In the genomic region with DNA sequence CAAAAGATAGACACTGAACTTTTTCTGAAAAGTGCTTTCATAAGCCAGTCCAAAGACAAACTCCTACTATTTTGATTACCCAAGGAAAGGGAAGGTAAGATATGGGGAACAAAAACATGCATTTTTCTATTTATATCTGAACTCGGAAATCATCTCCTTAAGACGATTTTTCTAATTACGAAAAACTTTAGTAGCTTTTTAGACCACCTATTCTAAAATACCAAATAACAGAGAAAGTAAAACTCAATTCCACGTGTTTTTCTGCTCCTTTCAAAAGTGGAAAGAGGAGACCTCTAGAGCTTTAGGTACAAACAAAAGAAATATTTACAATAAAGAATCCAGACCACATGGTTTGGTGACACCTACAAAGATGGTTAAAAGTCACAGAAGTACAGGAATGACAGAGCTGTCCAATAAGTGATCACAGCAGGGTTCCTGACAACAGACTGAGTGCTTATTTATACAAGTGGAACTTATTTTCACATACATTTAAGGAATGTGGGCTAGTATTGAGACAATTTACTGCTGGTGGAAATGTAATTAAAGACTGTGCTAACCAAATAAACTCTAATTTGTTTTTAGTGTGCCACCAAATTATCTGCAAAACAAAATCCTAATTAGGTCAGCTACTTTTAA, we compare ENCODE assay signal across 7 cellular contexts. TPM values are rescaled to one million over a fixed set of nuclear protein-coding genes. Genes with fewer than 3 reads are reported as not detected.
A peak's percentile ranks its signal among the peaks of the same experiment; 100 is the strongest.
DNase-seq lines count a peak whose midpoint lies in the region; ATAC-seq, FAIRE-seq and TF ChIP-seq lines count a peak whose summit lies in the region.

No MANE protein-coding gene starts in this region.

- in situ Hi-C loops in HepG2 (cut with HindIII; ENCODE audit: extremely low pct_ligation_motif_present, low pct_unique_long_range_greater_than_20kb): no loop called here

- peaks cover 50% of the 10 kb centered on the region for H3K79me2 ChIP-seq in HepG2 (ENCODE audit: insufficient read depth, low read length)

- H3K27ac ChIP-seq in HUES6 (ENCODE audit: low read depth, low read length) (no peak overlapping the region; the same call in 1 of the 2 replicates), body of pancreas (peak overlapping the region; percentile 39 to 98 (median 96)), HepG2 (ENCODE audit: extremely low read length, insufficient read depth, low read length) (no peak overlapping the region), testis (peak overlapping the region; percentile 95 to 97)

- TF ChIP-seq EP300 in HepG2 (IDR thresholded peaks at IDR 0.05; ENCODE audit: low read depth in 2 of 2, low read length in 2 of 2): no peak
- no peak for TF ChIP-seq EP300 in HepG2 (CRISPR knock-in tag; IDR thresholded peaks at IDR 0.05; ENCODE audit: borderline replicate concordance)

- no peak for ATAC-seq in body of pancreas
- no peak for ATAC-seq in HepG2
- no peak for ATAC-seq in activated CD4-positive, CD25-positive, alpha-beta regulatory T cell treated with anti-CD3 and anti-CD28 coated beads, Interleukin-2, amount 50 U/mL, for 24 hours

- POLR2A ChIA-PET in HepG2 (lab: Yijun Ruan, JAX): no interaction called here

- WGBS in body of pancreas, 2 donors: 6 to 16% methylated on average over 4 of the region's 4 CpGs
- WGBS in HepG2 (ENCODE audit: low lambda C conversion rate): 40% methylated on average over 4 of the region's 4 CpGs
- 10 to 17% methylated on average over 4 of the region's 4 CpGs for WGBS in testis, 2 donors

- TF ChIP-seq CTCF in body of pancreas (IDR thresholded peaks at IDR 0.05) (no peak), HepG2 (CRISPR knock-in tag; IDR thresholded peaks at IDR 0.05) (no peak), testis (IDR thresholded peaks at IDR 0.05) (no peak)

- peak overlapping the region; percentile 96 for H3K4me2 ChIP-seq in HepG2 (ENCODE audit: low read depth, low read length)

- intact Hi-C loops in body of pancreas (cut with DNase I): no loop called here
- intact Hi-C loops in HepG2 (cut with micrococcal nuclease; ENCODE audit: unreplicated experiment): loop anchor here (5.0 kb wide), 1 partner anchor 36 kb away; no protein-coding TSS in a partner anchor
- intact Hi-C loops in testis (cut with DNase I; ENCODE audit: low total_unique reads): no loop called here

- H3K36me3 ChIP-seq in HUES6 (ENCODE audit: control insufficient read depth, insufficient read depth, low read length): peaks cover 10% of the 10 kb centered on the region; the same call in 1 of the 2 replicates
- H3K36me3 ChIP-seq in body of pancreas (replicated peaks in 1 of 2; ENCODE audit: insufficient read depth in 1 of 2, low read depth in 2 of 2): no peaks in the 10 kb centered on the region
- no peaks in the 10 kb centered on the region for H3K36me3 ChIP-seq in HepG2 (replicated peaks in 1 of 2; ENCODE audit: control insufficient read depth in 1 of 2, insufficient read depth in 2 of 2, low read length in 2 of 2)
- no peaks in the 10 kb centered on the region for H3K36me3 ChIP-seq in testis (ENCODE audit: low read depth, missing control alignments)

- H2AFZ ChIP-seq in HepG2 (ENCODE audit: low read length): no peak overlapping the region

- no peak for FAIRE-seq in HepG2 (lab: Jason Lieb, UNC)

- no peak for TF ChIP-seq RAD21 in HepG2 (CRISPR knock-in tag; IDR thresholded peaks at IDR 0.05)

- H3K9ac ChIP-seq in HUES6 (ENCODE audit: low read length) (peak overlapping the region; percentile 48), HepG2 (ENCODE audit: insufficient read depth, low read depth, low read length) (no peak overlapping the region; the same call in 1 of the 2 replicates)

- CTCF ChIA-PET in HepG2 (lab: Yijun Ruan, JAX; ENCODE audit: low intra/inter-chr PET ratio, low total read pairs): no interaction called here

- H3K4me3 ChIP-seq in HUES6 (ENCODE audit: low read depth, low read length) (peak overlapping the region; percentile 75), body of pancreas (peak overlapping the region; percentile 84 to 90), HepG2 (replicated peaks in 1 of 3; ENCODE audit: insufficient read depth in 1 of 3, low read depth in 2 of 3, low read length in 3 of 3) (peak overlapping the region; percentile 27 to 92 (median 80); a peak in 4 of 6 replicates), testis (peak overlapping the region; percentile 80 to 87)

- peaks cover 32% of the 10 kb centered on the region for H3K4me1 ChIP-seq in HUES6 (ENCODE audit: control insufficient read depth, insufficient read depth, low read length)
- peaks cover 57% of the 10 kb centered on the region for H3K4me1 ChIP-seq in body of pancreas
- peaks cover 64% of the 10 kb centered on the region for H3K4me1 ChIP-seq in HepG2 (ENCODE audit: insufficient read depth, low read length)
- no peaks in the 10 kb centered on the region for H3K4me1 ChIP-seq in testis

- DNase-seq in body of pancreas (no peak), HepG2 (ENCODE audit: low spot score) (no peak), testis (no peak), occipital lobe (lab: John Stamatoyannopoulos, UW) (no peak), C1 segment of cervical spinal cord (lab: John Stamatoyannopoulos, UW) (no peak)

- no peak for TF ChIP-seq POLR2A in body of pancreas (IDR thresholded peaks at IDR 0.05)
- TF ChIP-seq POLR2A in HepG2 (IDR thresholded peaks at IDR 0.05; ENCODE audit: insufficient read depth in 1 of 2, low read depth in 2 of 2, low read length in 2 of 2): no peak
- no peak for TF ChIP-seq POLR2A in testis (IDR thresholded peaks at IDR 0.05)

- H3K27me3 ChIP-seq in HUES6 (ENCODE audit: control insufficient read depth, insufficient read depth, low read length) (peaks cover 8% of the 10 kb centered on the region; the same call in 1 of the 2 replicates), body of pancreas (no peaks in the 10 kb centered on the region), HepG2 (ENCODE audit: control insufficient read depth in 1 of 2, insufficient read depth in 2 of 2, low read length in 2 of 2) (no peaks in the 10 kb centered on the region), testis (no peaks in the 10 kb centered on the region)

- H3K9me3 ChIP-seq in HUES6 (ENCODE audit: control insufficient read depth, insufficient read depth, low read depth, low read length): no peaks in the 10 kb centered on the region
- no peaks in the 10 kb centered on the region for H3K9me3 ChIP-seq in body of pancreas
- H3K9me3 ChIP-seq in HepG2 (ENCODE audit: low read length): no peaks in the 10 kb centered on the region
- H3K9me3 ChIP-seq in testis: no peaks in the 10 kb centered on the region

- BruUV-seq in HepG2 (replicated peaks; lab: Mats Ljungman, UMichigan): no TSS peak

- H4K20me1 ChIP-seq in HepG2 (ENCODE audit: insufficient read depth, low read length): no peaks in the 10 kb centered on the region

TF ChIP-seq in HepG2, 621 proteins besides CTCF, POLR2A, EP300 and RAD21 (continues in another document):
- TF ChIP-seq SRSF1 (optimal IDR thresholded peaks at IDR 0.05; ENCODE audit: low read depth, low read length) (no peak), ZNF670 (CRISPR knock-in tag; IDR thresholded peaks at IDR 0.05; ENCODE audit: borderline replicate concordance) (no peak)
- TF ChIP-seq, protein P1, sequence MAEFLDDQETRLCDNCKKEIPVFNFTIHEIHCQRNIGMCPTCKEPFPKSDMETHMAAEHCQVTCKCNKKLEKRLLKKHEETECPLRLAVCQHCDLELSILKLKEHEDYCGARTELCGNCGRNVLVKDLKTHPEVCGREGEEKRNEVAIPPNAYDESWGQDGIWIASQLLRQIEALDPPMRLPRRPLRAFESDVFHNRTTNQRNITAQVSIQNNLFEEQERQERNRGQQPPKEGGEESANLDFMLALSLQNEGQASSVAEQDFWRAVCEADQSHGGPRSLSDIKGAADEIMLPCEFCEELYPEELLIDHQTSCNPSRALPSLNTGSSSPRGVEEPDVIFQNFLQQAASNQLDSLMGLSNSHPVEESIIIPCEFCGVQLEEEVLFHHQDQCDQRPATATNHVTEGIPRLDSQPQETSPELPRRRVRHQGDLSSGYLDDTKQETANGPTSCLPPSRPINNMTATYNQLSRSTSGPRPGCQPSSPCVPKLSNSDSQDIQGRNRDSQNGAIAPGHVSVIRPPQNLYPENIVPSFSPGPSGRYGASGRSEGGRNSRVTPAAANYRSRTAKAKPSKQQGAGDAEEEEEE (CRISPR knock-in tag; IDR thresholded peaks at IDR 0.05; ENCODE audit: borderline replicate concordance): no peak

RNA-seq across cellular contexts. Expression of gene LRIG3, which starts 2.5 kb away (rescaled TPM):
- total RNA-seq in body of pancreas: 10 to 100 TPM; 68.6 to 71.6 TPM
- total RNA-seq in HepG2 (2016; rRNA removed; fragmentation: Illumina TruSeq; extraction: Trizol): 9.9 and 17.4 TPM in 2 replicates
- 2.5 and 3.0 TPM in 2 replicates for total RNA-seq in HepG2 (2016; cell fraction: cytosol; rRNA removed; fragmentation: Illumina TruSeq; extraction: Trizol; ENCODE audit: low read depth)
- 9.0 and 13.5 TPM in 2 replicates for total RNA-seq in HepG2 (2016; cell fraction: insoluble cytoplasmic fraction; rRNA removed; fragmentation: Illumina TruSeq; extraction: Trizol)
- total RNA-seq in HepG2 (2016; cell fraction: membrane; rRNA removed; fragmentation: Illumina TruSeq; extraction: Trizol): 5.6 and 5.9 TPM in 2 replicates
- total RNA-seq in HepG2 (2016; cell fraction: nucleus; rRNA removed; fragmentation: Illumina TruSeq; extraction: Trizol): 29.0 and 31.5 TPM in 2 replicates
- polyA plus RNA-seq in HepG2 (2011; rRNA removed): 7.7 TPM in 2 replicates
- polyA plus RNA-seq in HepG2 (2011; cell fraction: cytosol; rRNA removed): 5.6 and 6.5 TPM in 2 replicates
- polyA plus RNA-seq in HepG2 (2011; cell fraction: nucleus; rRNA removed): 6.5 and 6.7 TPM in 2 replicates
- 7.2 and 7.6 TPM in 2 replicates for polyA plus RNA-seq in HepG2 (2012)
- 0.49 and 0.58 TPM in 2 replicates for polyA plus RNA-seq in HepG2 (2016; cell fraction: cytosol; fragmentation: Illumina TruSeq; extraction: Trizol; ENCODE audit: low read depth)
- polyA plus RNA-seq in HepG2 (2016; cell fraction: insoluble cytoplasmic fraction; fragmentation: Illumina TruSeq; extraction: Trizol; ENCODE audit: low read depth): 4.9 and 6.3 TPM in 2 replicates
- polyA plus RNA-seq in HepG2 (2016; cell fraction: membrane; fragmentation: Illumina TruSeq; extraction: Trizol; ENCODE audit: low read depth): 0.96 and 1.0 TPM in 2 replicates
- polyA plus RNA-seq in HepG2 (2016; cell fraction: nucleus; fragmentation: Illumina TruSeq; extraction: Trizol; ENCODE audit: insufficient read depth, low read depth): 10.9 and 12.4 TPM in 2 replicates
- polyA minus RNA-seq in HepG2 (2011; rRNA and poly(A)+ RNA removed; ENCODE audit: low replicate concordance): 16.2 and 25.7 TPM in 2 replicates
- polyA minus RNA-seq in HepG2 (2011; cell fraction: cytosol; rRNA and poly(A)+ RNA removed): 6.6 and 7.4 TPM in 2 replicates
- 51.0 and 58.3 TPM in 2 replicates for polyA minus RNA-seq in HepG2 (2011; cell fraction: nucleus; rRNA and poly(A)+ RNA removed)
- total RNA-seq in testis: 10 to 100 TPM; 18.0 to 68.1 TPM
- 7.1 TPM for polyA plus RNA-seq in testis (ENCODE audit: insufficient read depth, low read depth, low replicate concordance)
- total RNA-seq in occipital lobe: 12.3 TPM

Comparison
In these comparisons a context has a peak if more than half of its experiments do, and no peak if none do; other contexts are left out.
1. H3K27ac ChIP-seq: peak in body of pancreas (4 of 4) and testis (2 of 2); none in HUES6 (single experiment) and HepG2 (single experiment).
2. Peak in every context shown above with its lines, with median percentiles within 50 percentile points of each other: H3K4me3 ChIP-seq.